ENCODE assay signal across 1 cellular context in the genomic region with DNA sequence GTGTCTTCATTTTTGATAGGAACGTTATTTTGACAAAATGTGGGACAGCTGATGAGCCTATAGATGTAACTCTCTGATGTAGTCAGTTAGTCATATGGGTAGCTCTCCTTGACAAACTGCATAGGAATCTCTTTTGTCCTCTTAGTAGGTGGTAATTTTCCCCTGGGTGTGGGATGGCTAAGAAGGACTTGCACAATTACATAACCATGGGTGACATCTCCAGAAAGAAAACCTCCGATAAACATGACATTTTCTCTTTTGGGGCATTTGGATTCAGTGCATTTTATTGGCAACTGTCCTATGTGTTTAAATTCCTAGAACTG.
TF ChIP-seq lines count a peak whose summit lies in the region.

No MANE protein-coding gene starts in this region.

TF ChIP-seq in HCT116, 20 proteins besides CTCF, POLR2A, EP300 and RAD21:
- TF ChIP-seq, protein P1, sequence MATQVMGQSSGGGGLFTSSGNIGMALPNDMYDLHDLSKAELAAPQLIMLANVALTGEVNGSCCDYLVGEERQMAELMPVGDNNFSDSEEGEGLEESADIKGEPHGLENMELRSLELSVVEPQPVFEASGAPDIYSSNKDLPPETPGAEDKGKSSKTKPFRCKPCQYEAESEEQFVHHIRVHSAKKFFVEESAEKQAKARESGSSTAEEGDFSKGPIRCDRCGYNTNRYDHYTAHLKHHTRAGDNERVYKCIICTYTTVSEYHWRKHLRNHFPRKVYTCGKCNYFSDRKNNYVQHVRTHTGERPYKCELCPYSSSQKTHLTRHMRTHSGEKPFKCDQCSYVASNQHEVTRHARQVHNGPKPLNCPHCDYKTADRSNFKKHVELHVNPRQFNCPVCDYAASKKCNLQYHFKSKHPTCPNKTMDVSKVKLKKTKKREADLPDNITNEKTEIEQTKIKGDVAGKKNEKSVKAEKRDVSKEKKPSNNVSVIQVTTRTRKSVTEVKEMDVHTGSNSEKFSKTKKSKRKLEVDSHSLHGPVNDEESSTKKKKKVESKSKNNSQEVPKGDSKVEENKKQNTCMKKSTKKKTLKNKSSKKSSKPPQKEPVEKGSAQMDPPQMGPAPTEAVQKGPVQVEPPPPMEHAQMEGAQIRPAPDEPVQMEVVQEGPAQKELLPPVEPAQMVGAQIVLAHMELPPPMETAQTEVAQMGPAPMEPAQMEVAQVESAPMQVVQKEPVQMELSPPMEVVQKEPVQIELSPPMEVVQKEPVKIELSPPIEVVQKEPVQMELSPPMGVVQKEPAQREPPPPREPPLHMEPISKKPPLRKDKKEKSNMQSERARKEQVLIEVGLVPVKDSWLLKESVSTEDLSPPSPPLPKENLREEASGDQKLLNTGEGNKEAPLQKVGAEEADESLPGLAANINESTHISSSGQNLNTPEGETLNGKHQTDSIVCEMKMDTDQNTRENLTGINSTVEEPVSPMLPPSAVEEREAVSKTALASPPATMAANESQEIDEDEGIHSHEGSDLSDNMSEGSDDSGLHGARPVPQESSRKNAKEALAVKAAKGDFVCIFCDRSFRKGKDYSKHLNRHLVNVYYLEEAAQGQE (IDR thresholded peaks at IDR 0.05; ENCODE audit: low read depth), result no peak
- TF ChIP-seq SP1 (IDR thresholded peaks at IDR 0.05; ENCODE audit: low read depth) (no peak), YY1 (IDR thresholded peaks at IDR 0.05; ENCODE audit: extremely low read depth, insufficient replicate concordance, low read depth, low read length) (no peak), SRF (IDR thresholded peaks at IDR 0.05; ENCODE audit: low read depth) (no peak), ZNF274 (IDR thresholded peaks at IDR 0.05; ENCODE audit: low read depth, low read length) (no peak), ZFX (IDR thresholded peaks at IDR 0.05) (no peak), POLR2AphosphoS5 (IDR thresholded peaks at IDR 0.05; ENCODE audit: low read depth, low read length) (no peak), SIN3A (IDR thresholded peaks at IDR 0.05; ENCODE audit: low read depth) (no peak), EGR1 (IDR thresholded peaks at IDR 0.05; ENCODE audit: low read depth) (no peak), CBX3 (IDR thresholded peaks at IDR 0.05; ENCODE audit: low read depth) (no peak), CEBPB (IDR thresholded peaks at IDR 0.05; ENCODE audit: low read depth) (no peak), JUND (IDR thresholded peaks at IDR 0.05) (no peak), EZH2 (IDR thresholded peaks at IDR 0.05) (no peak)
- TF ChIP-seq, protein P2, sequence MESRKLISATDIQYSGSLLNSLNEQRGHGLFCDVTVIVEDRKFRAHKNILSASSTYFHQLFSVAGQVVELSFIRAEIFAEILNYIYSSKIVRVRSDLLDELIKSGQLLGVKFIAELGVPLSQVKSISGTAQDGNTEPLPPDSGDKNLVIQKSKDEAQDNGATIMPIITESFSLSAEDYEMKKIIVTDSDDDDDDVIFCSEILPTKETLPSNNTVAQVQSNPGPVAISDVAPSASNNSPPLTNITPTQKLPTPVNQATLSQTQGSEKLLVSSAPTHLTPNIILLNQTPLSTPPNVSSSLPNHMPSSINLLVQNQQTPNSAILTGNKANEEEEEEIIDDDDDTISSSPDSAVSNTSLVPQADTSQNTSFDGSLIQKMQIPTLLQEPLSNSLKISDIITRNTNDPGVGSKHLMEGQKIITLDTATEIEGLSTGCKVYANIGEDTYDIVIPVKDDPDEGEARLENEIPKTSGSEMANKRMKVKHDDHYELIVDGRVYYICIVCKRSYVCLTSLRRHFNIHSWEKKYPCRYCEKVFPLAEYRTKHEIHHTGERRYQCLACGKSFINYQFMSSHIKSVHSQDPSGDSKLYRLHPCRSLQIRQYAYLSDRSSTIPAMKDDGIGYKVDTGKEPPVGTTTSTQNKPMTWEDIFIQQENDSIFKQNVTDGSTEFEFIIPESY (IDR thresholded peaks at IDR 0.05; ENCODE audit: extremely low read depth, insufficient replicate concordance, low read length), result no peak
- TF ChIP-seq, protein P3, sequence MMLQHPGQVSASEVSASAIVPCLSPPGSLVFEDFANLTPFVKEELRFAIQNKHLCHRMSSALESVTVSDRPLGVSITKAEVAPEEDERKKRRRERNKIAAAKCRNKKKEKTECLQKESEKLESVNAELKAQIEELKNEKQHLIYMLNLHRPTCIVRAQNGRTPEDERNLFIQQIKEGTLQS (IDR thresholded peaks at IDR 0.05), result no peak
- TF ChIP-seq, protein P4, sequence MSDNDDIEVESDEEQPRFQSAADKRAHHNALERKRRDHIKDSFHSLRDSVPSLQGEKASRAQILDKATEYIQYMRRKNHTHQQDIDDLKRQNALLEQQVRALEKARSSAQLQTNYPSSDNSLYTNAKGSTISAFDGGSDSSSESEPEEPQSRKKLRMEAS (IDR thresholded peaks at IDR 0.05), result no peak
TF ChIP-seq in HCT116: peak in this region for 0.
